ENCODE assay signal across 32 cellular contexts in the genomic region with DNA sequence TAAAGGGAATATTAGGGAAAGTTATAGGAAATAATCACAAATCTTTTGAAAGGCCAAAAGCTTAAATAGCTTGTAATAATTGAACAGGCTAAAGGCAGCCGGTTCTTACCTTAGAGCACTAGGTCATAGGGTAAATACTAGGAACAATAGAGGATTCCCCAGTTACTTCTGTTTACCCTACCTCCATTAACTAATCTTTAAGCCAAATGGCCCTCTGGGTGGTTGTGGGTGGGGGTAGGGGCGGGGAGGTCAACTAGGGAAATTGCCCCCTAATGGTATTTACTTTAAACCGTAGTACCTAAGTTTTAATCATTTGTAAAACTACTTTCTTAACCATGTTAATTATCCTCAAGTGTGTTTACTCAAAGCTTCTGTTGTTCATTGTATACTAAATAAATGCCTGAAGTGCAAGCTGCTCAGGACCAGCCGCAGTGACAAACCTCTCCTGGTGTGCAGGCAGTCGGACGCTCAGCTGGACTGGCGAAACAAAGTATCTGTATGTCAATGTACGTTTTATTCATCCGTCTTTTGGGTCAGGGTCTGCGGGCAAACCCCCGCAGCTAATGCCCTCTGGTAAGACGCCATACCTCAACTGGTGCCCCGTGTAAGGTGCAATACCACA. TPM values are rescaled to one million over a fixed set of nuclear protein-coding genes. Genes with fewer than 3 reads are reported as not detected.
DNase-seq lines count a peak whose midpoint lies in the region; ATAC-seq, FAIRE-seq and TF ChIP-seq lines count a peak whose summit lies in the region.
"Had no signal": no experiment of that assay in that cellular context is flagged by ENCODE, and none has a peak within 500 bp of the region (broad histone marks: within the 10 kb centered on the region; RNA-seq: fewer than 3 reads in every experiment).

No MANE protein-coding gene starts in this region.

- H3K79me2 ChIP-seq in HepG2 (ENCODE audit: insufficient read depth, low read length): no peaks in the 10 kb centered on the region

- no peak overlapping the region for H3K4me3 Mint-ChIP-seq in osteocyte (ENCODE audit: unreplicated experiment)
- no peak overlapping the region for H3K4me3 Mint-ChIP-seq in activated CD4-positive, alpha-beta T cell treated with anti-CD3 and anti-CD28 coated beads for 36 hours
- H3K4me3 Mint-ChIP-seq: activated CD4-positive, alpha-beta T cell treated with anti-CD3 and anti-CD28 coated beads, Interleukin-2, amount 10 ng/mL, durations not matched to agents 24 days and 14 days had no signal

- H3K4me1 ChIP-seq in HepG2 (ENCODE audit: insufficient read depth, low read length): peaks cover 14% of the 10 kb centered on the region
- H3K4me1 ChIP-seq in right lobe of liver: no peaks in the 10 kb centered on the region
- peaks cover 3% of the 10 kb centered on the region for H3K4me1 ChIP-seq in iPS-15b (ENCODE audit: control insufficient read depth, insufficient read depth, low read length)
- H3K4me1 ChIP-seq: breast epithelium, gastroesophageal sphincter, SJCRH30, suprapubic skin had no signal

- H3K4me1 Mint-ChIP-seq in osteocyte (ENCODE audit: unreplicated experiment): no peaks in the 10 kb centered on the region
- H3K4me1 Mint-ChIP-seq in activated CD4-positive, alpha-beta T cell treated with anti-CD3 and anti-CD28 coated beads for 36 hours: no peaks in the 10 kb centered on the region
- H3K4me1 Mint-ChIP-seq: activated CD4-positive, alpha-beta T cell treated with anti-CD3 and anti-CD28 coated beads, Interleukin-2, amount 10 ng/mL, durations not matched to agents 24 days and 14 days had no signal

- no peak for DNase-seq in HepG2 (ENCODE audit: low spot score)
- no peak for DNase-seq in right lobe of liver
- DNase-seq in NCI-H748 treated with DMSO at 0.1 percent for 48 hours (lab: John Stamatoyannopoulos, UW): peak; percentile 71
- no peak for DNase-seq in osteocyte (ENCODE audit: extremely low spot score, unreplicated experiment)
- DNase-seq in activated CD4-positive, alpha-beta T cell treated with anti-CD3 and anti-CD28 coated beads for 36 hours: no peak
- no peak for DNase-seq in central memory CD4-positive, alpha-beta T cell
- DNase-seq: activated CD4-positive, alpha-beta T cell treated with anti-CD3 and anti-CD28 coated beads, Interleukin-2, amount 10 ng/mL, durations not matched to agents 24 days and 14 days; anterior cingulate cortex; Calu3; DND-41; HCEC 1CT; hypothalamus; posterior cingulate gyrus; right cardiac atrium; stimulated activated CD4-positive, alpha-beta T cell treated with anti-CD3 and anti-CD28 coated beads, Interleukin-1b, Interleukin-23, amount 100 ng/mL, for 48 hours; stimulated activated naive CD4-positive, alpha-beta T cell treated with Interleukin-2 at 50 U/mL for 16 hours; T-helper 9 cell had no signal

- H3K4me2 ChIP-seq in HepG2 (ENCODE audit: low read depth, low read length): peak overlapping the region; percentile 25; the same call in 1 of the 2 replicates

- H3K9ac ChIP-seq in HepG2 (ENCODE audit: insufficient read depth, low read depth, low read length) (no peak overlapping the region), iPS-15b (ENCODE audit: low read depth, low read length) (no peak overlapping the region)

- no peak overlapping the region for H3K27ac Mint-ChIP-seq in osteocyte (ENCODE audit: unreplicated experiment)
- H3K27ac Mint-ChIP-seq in activated CD4-positive, alpha-beta T cell treated with anti-CD3 and anti-CD28 coated beads for 36 hours: no peak overlapping the region
- H3K27ac Mint-ChIP-seq: activated CD4-positive, alpha-beta T cell treated with anti-CD3 and anti-CD28 coated beads, Interleukin-2, amount 10 ng/mL, durations not matched to agents 24 days and 14 days; activated naive CD4-positive, alpha-beta T cell treated with anti-CD3 and anti-CD28 coated beads, Interleukin-2, amount 50 U/mL, for 72 hours had no signal

- TF ChIP-seq CTCF in HepG2 (CRISPR knock-in tag; IDR thresholded peaks at IDR 0.05) (no peak), right lobe of liver (IDR thresholded peaks at IDR 0.05) (no peak), osteocyte (IDR thresholded peaks at IDR 0.05) (no peak)

- H3K27me3 Mint-ChIP-seq in osteocyte (ENCODE audit: unreplicated experiment): no peaks in the 10 kb centered on the region
- peaks cover 20% of the 10 kb centered on the region for H3K27me3 Mint-ChIP-seq in activated CD4-positive, alpha-beta T cell treated with anti-CD3 and anti-CD28 coated beads for 36 hours
- H3K27me3 Mint-ChIP-seq: activated CD4-positive, alpha-beta T cell treated with anti-CD3 and anti-CD28 coated beads, Interleukin-2, amount 10 ng/mL, durations not matched to agents 24 days and 14 days had no signal

- POLR2A ChIA-PET in HepG2 (lab: Yijun Ruan, JAX): no interaction called here
- POLR2A ChIA-PET in activated CD4-positive, alpha-beta T cell treated with anti-CD3 and anti-CD28 coated beads for 36 hours (lab: Charles Lee): interaction anchor here (0.7 kb wide), 1 partner anchor 168 kb away, joined by 3 read pairs; no protein-coding TSS in a partner anchor

- ATAC-seq in HepG2 (peak; percentile 64), right lobe of liver (no peak), HG02970 (IDR thresholded peaks at IDR 0.05; ENCODE audit: low FRiP score, unreplicated experiment) (no peak)
- ATAC-seq in activated CD4-positive, alpha-beta T cell treated with anti-CD3 and anti-CD28 coated beads for 36 hours: no peak
- ATAC-seq: activated naive CD4-positive, alpha-beta T cell treated with anti-CD3 and anti-CD28 coated beads, Interleukin-2, amount 50 U/mL, for 72 hours; gastroesophageal sphincter; right cardiac atrium had no signal

- H4K20me1 ChIP-seq in HepG2 (ENCODE audit: insufficient read depth, low read length): no peaks in the 10 kb centered on the region

- no peak for TF ChIP-seq EP300 in HepG2 (IDR thresholded peaks at IDR 0.05; ENCODE audit: low read depth in 2 of 2, low read length in 2 of 2)
- no peak for TF ChIP-seq EP300 in HepG2 (CRISPR knock-in tag; IDR thresholded peaks at IDR 0.05; ENCODE audit: borderline replicate concordance)

- no peak for TF ChIP-seq POLR2A in HepG2 (IDR thresholded peaks at IDR 0.05; ENCODE audit: insufficient read depth in 1 of 2, low read depth in 2 of 2, low read length in 2 of 2)
- TF ChIP-seq POLR2A in right lobe of liver (IDR thresholded peaks at IDR 0.05): no peak

- no peak overlapping the region for H3K27ac ChIP-seq in HepG2 (ENCODE audit: extremely low read length, insufficient read depth, low read length)
- no peak overlapping the region for H3K27ac ChIP-seq in right lobe of liver
- H3K27ac ChIP-seq: breast epithelium, C4-2B, gastroesophageal sphincter, SJCRH30, suprapubic skin, VCaP had no signal

- intact Hi-C loops in HepG2 (cut with micrococcal nuclease; ENCODE audit: unreplicated experiment): no loop called here
- intact Hi-C loops in right lobe of liver (cut with DNase I): no loop called here
- intact Hi-C loops in activated CD4-positive, alpha-beta T cell treated with anti-CD3 and anti-CD28 coated beads for 36 hours (cut with DNase I, micrococcal nuclease): no loop called here

- TF ChIP-seq RAD21 in HepG2 (CRISPR knock-in tag; IDR thresholded peaks at IDR 0.05): no peak

- H2AFZ ChIP-seq in HepG2 (ENCODE audit: low read length): no peak overlapping the region

- no peaks in the 10 kb centered on the region for H3K36me3 Mint-ChIP-seq in osteocyte (ENCODE audit: unreplicated experiment)
- H3K36me3 Mint-ChIP-seq in activated CD4-positive, alpha-beta T cell treated with anti-CD3 and anti-CD28 coated beads for 36 hours (ENCODE audit: low read depth): no peaks in the 10 kb centered on the region
- H3K36me3 Mint-ChIP-seq: activated naive CD4-positive, alpha-beta T cell treated with anti-CD3 and anti-CD28 coated beads, Interleukin-2, amount 50 U/mL, for 72 hours had no signal

- H3K27me3 ChIP-seq in HepG2 (ENCODE audit: control insufficient read depth in 1 of 2, insufficient read depth in 2 of 2, low read length in 2 of 2) (peaks cover 0 to 4% of the 10 kb centered on the region in 2 experiments; a peak in 1 of 5 replicates), right lobe of liver (no peaks in the 10 kb centered on the region), iPS-15b (ENCODE audit: control insufficient read depth, insufficient read depth, low read length) (peaks cover 84% of the 10 kb centered on the region)
- H3K27me3 ChIP-seq: SJCRH30 had no signal

- H3K36me3 ChIP-seq in HepG2 (replicated peaks in 1 of 2; ENCODE audit: control insufficient read depth in 1 of 2, insufficient read depth in 2 of 2, low read length in 2 of 2) (no peaks in the 10 kb centered on the region), right lobe of liver (no peaks in the 10 kb centered on the region), iPS-15b (ENCODE audit: control insufficient read depth, insufficient read depth, low read length) (no peaks in the 10 kb centered on the region)
- H3K36me3 ChIP-seq: breast epithelium, gastroesophageal sphincter, SJCRH30, suprapubic skin had no signal

- CTCF ChIA-PET in HepG2 (lab: Yijun Ruan, JAX; ENCODE audit: low intra/inter-chr PET ratio, low total read pairs): interaction anchor here (1.9 kb wide), 1 partner anchor 249 kb away, joined by 6 read pairs; no protein-coding TSS in a partner anchor
- CTCF ChIA-PET in activated CD4-positive, alpha-beta T cell treated with anti-CD3 and anti-CD28 coated beads for 36 hours (lab: Charles Lee): interaction anchor here (2.4 kb wide), 1 partner anchor 13 kb away, joined by 8 read pairs; no protein-coding TSS in a partner anchor

- peaks cover 22% of the 10 kb centered on the region for H3K9me3 Mint-ChIP-seq in osteocyte (ENCODE audit: unreplicated experiment)
- no peaks in the 10 kb centered on the region for H3K9me3 Mint-ChIP-seq in activated CD4-positive, alpha-beta T cell treated with anti-CD3 and anti-CD28 coated beads for 36 hours (ENCODE audit: low read depth)
- H3K9me3 Mint-ChIP-seq: activated CD4-positive, alpha-beta T cell treated with anti-CD3 and anti-CD28 coated beads, Interleukin-2, amount 10 ng/mL, durations not matched to agents 24 days and 14 days; activated naive CD4-positive, alpha-beta T cell treated with anti-CD3 and anti-CD28 coated beads, Interleukin-2, amount 50 U/mL, for 72 hours had no signal

- peak overlapping the region in 1 of 3 experiments; percentile 14; a peak in 1 of 6 replicates for H3K4me3 ChIP-seq in HepG2 (replicated peaks in 1 of 3; ENCODE audit: insufficient read depth in 1 of 3, low read depth in 2 of 3, low read length in 3 of 3)
- no peak overlapping the region for H3K4me3 ChIP-seq in right lobe of liver
- peak overlapping the region; percentile 6 for H3K4me3 ChIP-seq in iPS-15b (ENCODE audit: low read depth, low read length)
- H3K4me3 ChIP-seq: breast epithelium, gastroesophageal sphincter, SJCRH30, suprapubic skin had no signal

- H3K9me3 ChIP-seq in HepG2 (ENCODE audit: low read length): no peaks in the 10 kb centered on the region
- H3K9me3 ChIP-seq in right lobe of liver: no peaks in the 10 kb centered on the region
- no peaks in the 10 kb centered on the region for H3K9me3 ChIP-seq in iPS-15b (ENCODE audit: control insufficient read depth, insufficient read depth, low read length)
- H3K9me3 ChIP-seq: gastroesophageal sphincter, SJCRH30, suprapubic skin had no signal

- in situ Hi-C loops in HepG2 (cut with HindIII; ENCODE audit: extremely low pct_ligation_motif_present, low pct_unique_long_range_greater_than_20kb): loop anchor here (25.0 kb wide), 1 partner anchor 141 kb away; no protein-coding TSS in a partner anchor

- BruUV-seq in HepG2 (replicated peaks; lab: Mats Ljungman, UMichigan): no TSS peak

- WGBS in HepG2 (ENCODE audit: low lambda C conversion rate): 10% methylated on average over 13 of the region's 13 CpGs
- WGBS in right lobe of liver (ENCODE audit: insufficient coverage, low coverage, low lambda C conversion rate, missing lambda C conversion rate): 27% methylated on average over 13 of the region's 13 CpGs

- no peak for FAIRE-seq in HepG2 (lab: Jason Lieb, UNC)
- FAIRE-seq: endothelial cell of umbilical vein, GM19239 had no signal

RNA-seq across cellular contexts. Expression of a gene that starts 18.9 kb away (rescaled TPM):
- total RNA-seq in HepG2 (2016; rRNA removed; fragmentation: Illumina TruSeq; extraction: Trizol) (not detected in 2 replicates), right lobe of liver (under 1 TPM in 2 of 6 experiments, not detected in 4; 0.04 to 0.05 TPM), osteocyte (1.4 and 1.5 TPM in 2 replicates)
- not detected in 2 replicates for total RNA-seq in HepG2 (2016; cell fraction: cytosol; rRNA removed; fragmentation: Illumina TruSeq; extraction: Trizol; ENCODE audit: low read depth)
- not detected in 2 replicates for total RNA-seq in HepG2 (2016; cell fraction: insoluble cytoplasmic fraction; rRNA removed; fragmentation: Illumina TruSeq; extraction: Trizol)
- not detected in 2 replicates for total RNA-seq in HepG2 (2016; cell fraction: membrane; rRNA removed; fragmentation: Illumina TruSeq; extraction: Trizol)
- total RNA-seq in HepG2 (2016; cell fraction: nucleus; rRNA removed; fragmentation: Illumina TruSeq; extraction: Trizol): not detected in 2 replicates
- polyA plus RNA-seq in HepG2 (2011; rRNA removed): not detected in 2 replicates
- not detected in 2 replicates for polyA plus RNA-seq in HepG2 (2011; cell fraction: cytosol; rRNA removed)
- polyA plus RNA-seq in HepG2 (2011; cell fraction: nucleus; rRNA removed): not detected in 2 replicates
- polyA plus RNA-seq in HepG2 (2012): not detected in 2 replicates
- polyA plus RNA-seq in HepG2 (2016; cell fraction: cytosol; fragmentation: Illumina TruSeq; extraction: Trizol; ENCODE audit: low read depth): not detected in 2 replicates
- polyA plus RNA-seq in HepG2 (2016; cell fraction: insoluble cytoplasmic fraction; fragmentation: Illumina TruSeq; extraction: Trizol; ENCODE audit: low read depth): not detected in 2 replicates
- not detected in 2 replicates for polyA plus RNA-seq in HepG2 (2016; cell fraction: membrane; fragmentation: Illumina TruSeq; extraction: Trizol; ENCODE audit: low read depth)
- polyA plus RNA-seq in HepG2 (2016; cell fraction: nucleus; fragmentation: Illumina TruSeq; extraction: Trizol; ENCODE audit: insufficient read depth, low read depth): not detected in 2 replicates
- polyA minus RNA-seq in HepG2 (2011; rRNA and poly(A)+ RNA removed; ENCODE audit: low replicate concordance): not detected in 2 replicates
- not detected in 2 replicates for polyA minus RNA-seq in HepG2 (2011; cell fraction: cytosol; rRNA and poly(A)+ RNA removed)
- polyA minus RNA-seq in HepG2 (2011; cell fraction: nucleus; rRNA and poly(A)+ RNA removed): not detected in 2 replicates
- not detected for total RNA-seq in activated CD4-positive, alpha-beta T cell treated with anti-CD3 and anti-CD28 coated beads for 36 hours
- total RNA-seq: A172; activated CD4-positive, alpha-beta T cell treated with anti-CD3 and anti-CD28 coated beads, Interleukin-2, amount 10 ng/mL, durations not matched to agents 24 days and 14 days; activated CD8-positive, alpha-beta memory T cell treated with anti-CD3 and anti-CD28 coated beads for 36 hours; activated naive CD4-positive, alpha-beta T cell treated with anti-CD3 and anti-CD28 coated beads, Interleukin-2, amount 50 U/mL, for 72 hours; Calu3; endothelial cell of umbilical vein; left lobe of liver; RPMI7951; suprapubic skin had no signal
- polyA plus RNA-seq: endothelial cell of umbilical vein had no signal

RNA-seq across cellular contexts. Expression of a gene that starts 58.4 kb away (rescaled TPM):
- total RNA-seq in HepG2 (2016; rRNA removed; fragmentation: Illumina TruSeq; extraction: Trizol) (not detected in 2 replicates), right lobe of liver (1 to 10 TPM; 1.6 to 3.8 (median 2.9) TPM), osteocyte (27.8 and 29.7 TPM in 2 replicates)
- total RNA-seq in HepG2 (2016; cell fraction: cytosol; rRNA removed; fragmentation: Illumina TruSeq; extraction: Trizol; ENCODE audit: low read depth): not detected in 2 replicates
- not detected in 2 replicates for total RNA-seq in HepG2 (2016; cell fraction: insoluble cytoplasmic fraction; rRNA removed; fragmentation: Illumina TruSeq; extraction: Trizol)
- total RNA-seq in HepG2 (2016; cell fraction: membrane; rRNA removed; fragmentation: Illumina TruSeq; extraction: Trizol): not detected in 2 replicates
- not detected in 2 replicates for total RNA-seq in HepG2 (2016; cell fraction: nucleus; rRNA removed; fragmentation: Illumina TruSeq; extraction: Trizol)
- 0.03 TPM in 1 of 2 replicates, not detected in the other for polyA plus RNA-seq in HepG2 (2011; rRNA removed)
- not detected in 2 replicates for polyA plus RNA-seq in HepG2 (2011; cell fraction: cytosol; rRNA removed)
- 0.21 and 0.23 TPM in 2 replicates for polyA plus RNA-seq in HepG2 (2011; cell fraction: nucleus; rRNA removed)
- not detected in 2 replicates for polyA plus RNA-seq in HepG2 (2012)
- not detected in 2 replicates for polyA plus RNA-seq in HepG2 (2016; cell fraction: cytosol; fragmentation: Illumina TruSeq; extraction: Trizol; ENCODE audit: low read depth)
- polyA plus RNA-seq in HepG2 (2016; cell fraction: insoluble cytoplasmic fraction; fragmentation: Illumina TruSeq; extraction: Trizol; ENCODE audit: low read depth): not detected in 2 replicates
- polyA plus RNA-seq in HepG2 (2016; cell fraction: membrane; fragmentation: Illumina TruSeq; extraction: Trizol; ENCODE audit: low read depth): not detected in 2 replicates
- polyA plus RNA-seq in HepG2 (2016; cell fraction: nucleus; fragmentation: Illumina TruSeq; extraction: Trizol; ENCODE audit: insufficient read depth, low read depth): not detected in 2 replicates
- polyA minus RNA-seq in HepG2 (2011; rRNA and poly(A)+ RNA removed; ENCODE audit: low replicate concordance): not detected in 2 replicates
- not detected in 2 replicates for polyA minus RNA-seq in HepG2 (2011; cell fraction: cytosol; rRNA and poly(A)+ RNA removed)
- polyA minus RNA-seq in HepG2 (2011; cell fraction: nucleus; rRNA and poly(A)+ RNA removed): not detected in 2 replicates
- total RNA-seq in activated CD4-positive, alpha-beta T cell treated with anti-CD3 and anti-CD28 coated beads for 36 hours: 1 to 10 TPM; 1.2 to 1.9 TPM
- total RNA-seq: A172, Calu3, SJCRH30 had no signal
